Comparison of ENCODE assay signal across 1 cellular context in genomic region chr16:66934138-66934838, GRCh38.
TF ChIP-seq lines count a peak whose summit lies in the region.

TSS of gene CIAO2B (minus strand) at chr16:66934402. CDS start at chr16:66934364, 38 bp downstream.

TF ChIP-seq in HepG2, 621 proteins besides CTCF, POLR2A, EP300 and RAD21 (continued from another document and continues in another):
- TF ChIP-seq HINFP (CRISPR knock-in tag; IDR thresholded peaks at IDR 0.05; ENCODE audit: low read depth) (peak; percentile 93), WIZ (CRISPR knock-in tag; IDR thresholded peaks at IDR 0.05) (no peak), ZNF605 (CRISPR knock-in tag; IDR thresholded peaks at IDR 0.05) (peak; percentile 99), PAF1 (CRISPR knock-in tag; IDR thresholded peaks at IDR 0.05) (no peak), PRDM4 (CRISPR knock-in tag; IDR thresholded peaks at IDR 0.05; ENCODE audit: borderline replicate concordance) (no peak), NFE2 (CRISPR knock-in tag; IDR thresholded peaks at IDR 0.05) (no peak), IKZF5 (CRISPR knock-in tag; IDR thresholded peaks at IDR 0.05) (peak; percentile 92), SP4 (CRISPR knock-in tag; IDR thresholded peaks at IDR 0.05) (peak; percentile 92; the same call in 1 of the 2 replicates), TRAFD1 (CRISPR knock-in tag; IDR thresholded peaks at IDR 0.05; ENCODE audit: borderline replicate concordance) (no peak; the same call in 1 of the 2 replicates), MXI1 (IDR thresholded peaks at IDR 0.05; ENCODE audit: borderline replicate concordance, low read depth, low read length) (peak; percentile 95; the same call in 2 of the 3 replicates), REL (CRISPR knock-in tag; conservative IDR thresholded peaks at IDR 0.05) (no peak; the same call in 1 of the 2 replicates), ZNF652 (CRISPR knock-in tag; IDR thresholded peaks at IDR 0.05; ENCODE audit: borderline replicate concordance, low read depth) (peak; percentile 34; the same call in 1 of the 2 replicates), THAP11 (CRISPR knock-in tag; IDR thresholded peaks at IDR 0.05) (peak; percentile 96), SNRNP70 (IDR thresholded peaks at IDR 0.05; ENCODE audit: low read depth, low read length) (no peak), ZNF883 (CRISPR knock-in tag; IDR thresholded peaks at IDR 0.05; ENCODE audit: not compliant biosample characterization) (peak; percentile 86), GMEB1 (CRISPR knock-in tag; IDR thresholded peaks at IDR 0.05; ENCODE audit: borderline replicate concordance) (peak; percentile 81), FOXA1 (IDR thresholded peaks at IDR 0.05) (no peak), FOXA1 (CRISPR knock-in tag; IDR thresholded peaks at IDR 0.05) (no peak), PHF21A (CRISPR knock-in tag; IDR thresholded peaks at IDR 0.05) (peak; percentile 34; the same call in 1 of the 2 replicates), STAT6 (CRISPR knock-in tag; IDR thresholded peaks at IDR 0.05; ENCODE audit: borderline replicate concordance) (0 out of 2 replicates have a peak, but pooled peaks have one; percentile 27), ZNF234 (CRISPR knock-in tag; conservative IDR thresholded peaks at IDR 0.05) (no peak), ZMAT5 (CRISPR knock-in tag; IDR thresholded peaks at IDR 0.05; ENCODE audit: borderline replicate concordance, low read depth) (no peak), MTF2 (CRISPR knock-in tag; IDR thresholded peaks at IDR 0.05; ENCODE audit: borderline replicate concordance) (0 out of 2 replicates have a peak, but pooled peaks have one; percentile 77), ZNF644 (CRISPR knock-in tag; IDR thresholded peaks at IDR 0.05; ENCODE audit: low read depth) (no peak), SPEN (CRISPR knock-in tag; IDR thresholded peaks at IDR 0.05; ENCODE audit: low read depth) (peak; percentile 99), AHR (CRISPR knock-in tag; IDR thresholded peaks at IDR 0.05) (peak; percentile 88; the same call in 1 of the 2 replicates), ZNF251 (CRISPR knock-in tag; IDR thresholded peaks at IDR 0.05) (no peak), HNRNPK (IDR thresholded peaks at IDR 0.05; ENCODE audit: low read depth, low read length, poor library complexity, severe bottlenecking) (peak; percentile 20), SAFB2 (CRISPR knock-in tag; IDR thresholded peaks at IDR 0.05; ENCODE audit: borderline replicate concordance, low read depth) (peak; percentile 81; the same call in 1 of the 2 replicates), ZNF570 (CRISPR knock-in tag; IDR thresholded peaks at IDR 0.05; ENCODE audit: borderline replicate concordance) (0 out of 2 replicates have a peak, but pooled peaks have one; percentile 64), SP1 (IDR thresholded peaks at IDR 0.05) (peak; percentile 69; the same call in 1 of the 2 replicates), SP1 (CRISPR knock-in tag; IDR thresholded peaks at IDR 0.05) (peak; percentile 100), KDM1A (CRISPR knock-in tag; IDR thresholded peaks at IDR 0.05) (no peak), GATA4 (IDR thresholded peaks at IDR 0.05; ENCODE audit: borderline replicate concordance, low read depth) (peak; percentile 46; the same call in 1 of the 2 replicates), ZNF276 (CRISPR knock-in tag; IDR thresholded peaks at IDR 0.05; ENCODE audit: low read depth) (no peak), CCDC6 (CRISPR knock-in tag; IDR thresholded peaks at IDR 0.05) (peak; percentile 93), PBX3 (CRISPR knock-in tag; IDR thresholded peaks at IDR 0.05; ENCODE audit: borderline replicate concordance) (peak; percentile 91), ZNF850 (CRISPR knock-in tag; conservative IDR thresholded peaks at IDR 0.05) (no peak; the same call in 1 of the 2 replicates), RXRB (CRISPR knock-in tag; IDR thresholded peaks at IDR 0.05; ENCODE audit: borderline replicate concordance) (peak; percentile 76), KAT8 (CRISPR knock-in tag; IDR thresholded peaks at IDR 0.05) (peak; percentile 97), ZBTB10 (CRISPR knock-in tag; IDR thresholded peaks at IDR 0.05; ENCODE audit: borderline replicate concordance) (peak; percentile 85; the same call in 1 of the 2 replicates), SOX5 (CRISPR knock-in tag; IDR thresholded peaks at IDR 0.05; ENCODE audit: borderline replicate concordance) (peak; percentile 39; the same call in 1 of the 2 replicates), MBNL3 (CRISPR knock-in tag; conservative IDR thresholded peaks at IDR 0.05) (no peak)
